11 cellular contexts compared by ENCODE assay signal in genomic region chr11:67261635-67261941, GRCh38. TPM values are rescaled to one million over a fixed set of nuclear protein-coding genes. Genes with fewer than 3 reads are reported as not detected.
DNase-seq lines count a peak whose midpoint lies in the region; ATAC-seq, FAIRE-seq and TF ChIP-seq lines count a peak whose summit lies in the region.
"Had no signal": no experiment of that assay in that cellular context is flagged by ENCODE, and none has a peak within 500 bp of the region (broad histone marks: within the 10 kb centered on the region; RNA-seq: fewer than 3 reads in every experiment).

No MANE protein-coding gene starts in this region.

- H3K4me1 ChIP-seq in sigmoid colon: peaks cover 0 to 32% (median 30%) of the 10 kb centered on the region in 4 donors

- 12 to 24% methylated on average over 19 of the region's 19 CpGs for WGBS in sigmoid colon, 2 donors

- H3K4me3 ChIP-seq in SK-N-MC: peak overlapping the region; percentile 71
- peak overlapping the region; percentile 28 to 54 for H3K4me3 ChIP-seq in foreskin fibroblast (ENCODE audit: low read depth in 1 of 2, low read length in 2 of 2)
- H3K4me3 ChIP-seq in sigmoid colon: peak overlapping the region in 3 of 4 donors; percentile 39 to 45 (median 43)
- H3K4me3 ChIP-seq: body of pancreas, lung had no signal

- intact Hi-C loops in sigmoid colon (cut with DNase I): no loop called here

- no peaks in the 10 kb centered on the region for H3K27me3 ChIP-seq in sigmoid colon
- H3K27me3 ChIP-seq: body of pancreas had no signal

- no peaks in the 10 kb centered on the region for H3K9me3 ChIP-seq in SK-N-MC (ENCODE audit: low read depth, low read length)
- H3K9me3 ChIP-seq in sigmoid colon: no peaks in the 10 kb centered on the region
- H3K9me3 ChIP-seq: body of pancreas had no signal

- no peak overlapping the region for H3K9ac ChIP-seq in SK-N-MC (ENCODE audit: insufficient read length)

- H3K27ac ChIP-seq in SK-N-MC (no peak overlapping the region), sigmoid colon (peak overlapping the region in 1 of 4 donors; percentile 58)
- H3K27ac ChIP-seq: body of pancreas had no signal

- no peak for FAIRE-seq in D721Med (lab: Jason Lieb, UNC)

- TF ChIP-seq EP300 in sigmoid colon (IDR thresholded peaks at IDR 0.05): no peak

- peak; percentile 0 for TF ChIP-seq CTCF in D721Med (IDR thresholded peaks at IDR 0.05; ENCODE audit: insufficient read depth, missing control alignments)
- peak; percentile 18 for TF ChIP-seq CTCF in foreskin fibroblast (IDR thresholded peaks at IDR 0.05; ENCODE audit: low read depth, low read length)
- no peak for TF ChIP-seq CTCF in sigmoid colon (IDR thresholded peaks at IDR 0.05)

- TF ChIP-seq POLR2A in sigmoid colon (IDR thresholded peaks at IDR 0.05): no peak

- DNase-seq in D721Med (ENCODE audit: insufficient read length, low spot score): no peak
- DNase-seq in SK-N-MC (ENCODE audit: low read depth, low spot score): no peak
- DNase-seq in foreskin fibroblast: no peak
- DNase-seq in sigmoid colon: peak; percentile 67
- DNase-seq in NCI-H345 (lab: John Stamatoyannopoulos, UW): no peak
- DNase-seq in epidermal melanocyte (ENCODE audit: insufficient read length, low spot score): no peak
- no peak for DNase-seq in NCI-H1436 treated with DMSO at 0.1 percent for 48 hours (lab: John Stamatoyannopoulos, UW)
- DNase-seq: GDM1 had no signal

- peaks cover 5% of the 10 kb centered on the region; the same call in 1 of the 2 replicates for H3K36me3 ChIP-seq in SK-N-MC (ENCODE audit: insufficient read depth, low read length)
- H3K36me3 ChIP-seq in sigmoid colon: peaks cover 0 to 10% (median 4%) of the 10 kb centered on the region in 4 donors

- no peak for ATAC-seq in HG02642 (IDR thresholded peaks at IDR 0.05; ENCODE audit: poor library complexity, unreplicated experiment)
- ATAC-seq: body of pancreas had no signal

RNA-seq across cellular contexts. Expression of gene GRK2, which starts 4.7 kb away (rescaled TPM):
- total RNA-seq in sigmoid colon: 10 to 100 TPM; 32.1 to 48.2 (median 38.9) TPM
- 100 to 1,000 TPM in 1 of 3 donors, 10 to 100 TPM in 2; 88.3 to 152 (median 92.0) TPM for polyA plus RNA-seq in sigmoid colon

RNA-seq across cellular contexts. Expression of gene ANKRD13D, which starts 27.5 kb away (rescaled TPM):
- 10 to 100 TPM; 23.9 to 45.7 (median 24.2) TPM for total RNA-seq in sigmoid colon
- 10 to 100 TPM in 2 of 3 donors, 1 to 10 TPM in 1; 9.0 to 42.2 (median 16.8) TPM for polyA plus RNA-seq in sigmoid colon

RNA-seq across cellular contexts. Expression of gene SSH3, which starts 41.7 kb away (rescaled TPM):
- total RNA-seq in sigmoid colon: 10 to 100 TPM; 20.0 to 37.7 (median 26.6) TPM
- 10 to 100 TPM; 15.6 to 39.0 (median 21.3) TPM for polyA plus RNA-seq in sigmoid colon

Comparison
In these comparisons a context has a peak if more than half of its experiments do, and no peak if none do; other contexts are left out.
1. CTCF ChIP-seq: peak in D721Med (single experiment) and foreskin fibroblast (single experiment); none in sigmoid colon (0 of 4).
2. Peak in every context shown above with its lines, with median percentiles within 50 percentile points of each other: H3K4me3 ChIP-seq.